30 cellular contexts compared by ENCODE assay signal in genomic region chr5:73770172-73770571, GRCh38.
"Had no signal": no experiment of that assay in that cellular context is flagged by ENCODE, and none has a peak within 500 bp of the region (broad histone marks: within the 10 kb centered on the region; RNA-seq: fewer than 3 reads in every experiment).

No MANE protein-coding gene starts in this region.

- H3K9me3 ChIP-seq: ascending aorta, body of pancreas, Peyer's patch had no signal

- H3K27me3 ChIP-seq: ascending aorta, body of pancreas, Peyer's patch had no signal

- H3K36me3 Mint-ChIP-seq: activated CD8-positive, alpha-beta memory T cell treated with anti-CD3 and anti-CD28 coated beads, Interleukin-2, amount 10 ng/mL, durations not matched to agents 7 days and 5 days had no signal

- H3K9me3 Mint-ChIP-seq: activated CD4-positive, alpha-beta T cell treated with anti-CD3 and anti-CD28 coated beads, Interleukin-2, amount 10 ng/mL, durations not matched to agents 24 days and 14 days had no signal

- H3K27ac ChIP-seq: body of pancreas, Peyer's patch, RWPE1 had no signal

- H3K27me3 Mint-ChIP-seq: activated CD4-positive, alpha-beta T cell treated with anti-CD3 and anti-CD28 coated beads, Interleukin-2, amount 10 ng/mL, durations not matched to agents 24 days and 14 days had no signal

- H3K36me3 ChIP-seq: Peyer's patch had no signal

- H3K4me1 ChIP-seq: body of pancreas, Peyer's patch had no signal

- H3K4me1 Mint-ChIP-seq: activated CD4-positive, alpha-beta T cell treated with anti-CD3 and anti-CD28 coated beads, Interleukin-2, amount 10 ng/mL, durations not matched to agents 24 days and 14 days; activated CD8-positive, alpha-beta memory T cell treated with anti-CD3 and anti-CD28 coated beads, Interleukin-2, amount 10 ng/mL, durations not matched to agents 7 days and 5 days; activated naive CD8-positive, alpha-beta T cell treated with anti-CD3 and anti-CD28 coated beads, Interleukin-2, amount 50 U/mL, for 24 hours; WTC11 had no signal

- H3K4me3 Mint-ChIP-seq: activated CD4-positive, alpha-beta T cell treated with anti-CD3 and anti-CD28 coated beads, Interleukin-2, amount 10 ng/mL, durations not matched to agents 24 days and 14 days; activated CD8-positive, alpha-beta memory T cell treated with anti-CD3 and anti-CD28 coated beads, Interleukin-2, amount 10 ng/mL, durations not matched to agents 7 days and 5 days; activated naive CD8-positive, alpha-beta T cell treated with anti-CD3 and anti-CD28 coated beads, Interleukin-2, amount 50 U/mL, for 24 hours; activated T-cell treated with anti-CD3 and anti-CD28 coated beads, Interleukin-2, amount 50 U/mL, for 24 hours; activated T-helper 1 cell treated with anti-CD3 and anti-CD28 coated beads, Interleukin-12 subunit alpha, Interleukin-12 subunit beta, Interleukin-2, Interleukin-4 antibody, amounts not matched to agents 30 ng/mL and 10 ng/mL and 1 ng/mL, durations not matched to agents 14 hours and 24 hours and 36 hours; T-helper 1 cell treated with Interleukin-12 subunit alpha and Interleukin-12 subunit beta and Interleukin-4 antibody, amounts not matched to agents 30 μg/mL and 1 μg/mL, for 36 hours; WTC11 had no signal

- H3K4me3 ChIP-seq: ascending aorta, body of pancreas, Peyer's patch had no signal

- FAIRE-seq: bronchial epithelial cell had no signal

- ATAC-seq: activated CD8-positive, alpha-beta memory T cell treated with anti-CD3 and anti-CD28 coated beads, Interleukin-2, amount 10 ng/mL, durations not matched to agents 7 days and 5 days; activated naive CD4-positive, alpha-beta T cell treated with anti-CD3 and anti-CD28 coated beads, Interleukin-2, amount 50 U/mL, for 72 hours; activated naive CD8-positive, alpha-beta T cell treated with anti-CD3 and anti-CD28 coated beads, Interleukin-2, amount 50 U/mL, for 24 hours; body of pancreas; WTC11 had no signal

- DNase-seq: activated CD4-positive, alpha-beta T cell treated with anti-CD3 and anti-CD28 coated beads for 1 hour; activated CD4-positive, alpha-beta T cell treated with anti-CD3 and anti-CD28 coated beads, Interleukin-2, amount 10 ng/mL, durations not matched to agents 24 days and 14 days; activated CD4-positive, alpha-beta T cell treated with anti-CD3 and anti-CD28 coated beads, Interleukin-2, amount 50 U/mL, for 48 hours; activated CD8-positive, alpha-beta memory T cell treated with anti-CD3 and anti-CD28 coated beads, Interleukin-2, amount 10 ng/mL, durations not matched to agents 7 days and 5 days; activated effector memory CD4-positive, alpha-beta T cell treated with Interleukin-2 at 50 U/mL for 16 hours; activated naive CD4-positive, alpha-beta T cell; activated naive CD8-positive, alpha-beta T cell treated with anti-CD3 and anti-CD28 coated beads, Interleukin-2, amount 50 U/mL, for 24 hours; activated T-cell treated with anti-CD3 and anti-CD28 coated beads, Interleukin-2, amount 50 U/mL, for 24 hours; amniotic stem cell; body of pancreas; central memory CD4-positive, alpha-beta T cell; KG1; NCI-H1048; NCI-H1417; NCI-H1930; NCI-H2171; NCI-H345; NCI-H510A; NCI-H526 treated with DMSO at 0.1 percent for 48 hours; NK-92 treated with Interleukin-12 subunit alpha and Interleukin-12 subunit beta, amount 100 ng/mL, for 24 hours; OCI-M1; Peyer's patch; SHP77 had no signal

- H3K27ac Mint-ChIP-seq: activated CD4-positive, alpha-beta T cell treated with anti-CD3 and anti-CD28 coated beads, Interleukin-2, amount 10 ng/mL, durations not matched to agents 24 days and 14 days; activated CD8-positive, alpha-beta memory T cell treated with anti-CD3 and anti-CD28 coated beads, Interleukin-2, amount 10 ng/mL, durations not matched to agents 7 days and 5 days; activated naive CD4-positive, alpha-beta T cell treated with anti-CD3 and anti-CD28 coated beads, Interleukin-2, amount 50 U/mL, for 72 hours; activated naive CD8-positive, alpha-beta T cell treated with anti-CD3 and anti-CD28 coated beads, Interleukin-2, amount 50 U/mL, for 24 hours; activated T-cell treated with anti-CD3 and anti-CD28 coated beads, Interleukin-2, amount 50 U/mL, for 24 hours; activated T-helper 1 cell treated with anti-CD3 and anti-CD28 coated beads, Interleukin-12 subunit alpha, Interleukin-12 subunit beta, Interleukin-2, Interleukin-4 antibody, amounts not matched to agents 30 ng/mL and 10 ng/mL and 1 ng/mL, durations not matched to agents 14 hours and 24 hours and 36 hours; T-helper 1 cell treated with Interleukin-12 subunit alpha and Interleukin-12 subunit beta and Interleukin-4 antibody, amounts not matched to agents 30 μg/mL and 1 μg/mL, for 36 hours; WTC11 had no signal
